20 cellular contexts compared by ENCODE assay signal in genomic region chr5:37740331-37741066, GRCh38.
DNase-seq lines count a peak whose midpoint lies in the region; ATAC-seq, FAIRE-seq and TF ChIP-seq lines count a peak whose summit lies in the region.
"Had no signal": no experiment of that assay in that cellular context is flagged by ENCODE, and none has a peak within 500 bp of the region (broad histone marks: within the 10 kb centered on the region; RNA-seq: fewer than 3 reads in every experiment).

No MANE protein-coding gene starts in this region.

- in situ Hi-C loops in HepG2 (cut with HindIII; ENCODE audit: extremely low pct_ligation_motif_present, low pct_unique_long_range_greater_than_20kb): no loop called here

- H3K4me1 ChIP-seq in liver (ENCODE audit: control insufficient read depth in 4 of 4, insufficient read depth in 4 of 4, low read length in 3 of 4) (peaks cover 0 to 11% (median 6%) of the 10 kb centered on the region in 4 donors), HepG2 (ENCODE audit: insufficient read depth, low read length) (no peaks in the 10 kb centered on the region), aorta (ENCODE audit: control insufficient read depth in 1 of 2, insufficient read depth in 2 of 2, low read length in 2 of 2) (peaks cover 2 to 3% of the 10 kb centered on the region in 2 donors), prostate gland (replicated peaks) (no peaks in the 10 kb centered on the region)

- H3K27ac ChIP-seq in liver (ENCODE audit: low read depth in 1 of 2, low read length in 2 of 2) (no peak overlapping the region), HepG2 (ENCODE audit: extremely low read length, insufficient read depth, low read length) (no peak overlapping the region), aorta (ENCODE audit: low read depth in 1 of 2, low read length in 2 of 2) (no peak overlapping the region), prostate gland (peak overlapping the region in 1 of 2 donors; percentile 40)

- no peak for ATAC-seq in HepG2
- ATAC-seq in aorta (ENCODE audit: low FRiP score): peak; percentile 27
- ATAC-seq: stimulated activated memory B cell treated with anti-CD40 and anti-IgM and Interleukin-4, amounts not matched to agents 10 μg/mL and 1 μg/mL and 100 μg/mL, for 72 hours had no signal

- H4K20me1 ChIP-seq in HepG2 (ENCODE audit: insufficient read depth, low read length): no peaks in the 10 kb centered on the region

- TF ChIP-seq POLR2A in HepG2 (IDR thresholded peaks at IDR 0.05; ENCODE audit: insufficient read depth in 1 of 2, low read depth in 2 of 2, low read length in 2 of 2) (no peak), prostate gland (IDR thresholded peaks at IDR 0.05) (no peak)

- no peak overlapping the region for H2AFZ ChIP-seq in HepG2 (ENCODE audit: low read length)

- H3K36me3 ChIP-seq in liver (ENCODE audit: control insufficient read depth in 4 of 4, insufficient read depth in 3 of 4, low read depth in 1 of 4, low read length in 3 of 4): no peaks in the 10 kb centered on the region
- peaks cover 0 to 3% of the 10 kb centered on the region in 2 experiments; a peak in 2 of 5 replicates for H3K36me3 ChIP-seq in HepG2 (replicated peaks in 1 of 2; ENCODE audit: control insufficient read depth in 1 of 2, insufficient read depth in 2 of 2, low read length in 2 of 2)
- no peaks in the 10 kb centered on the region for H3K36me3 ChIP-seq in aorta (ENCODE audit: control insufficient read depth in 1 of 2, insufficient read depth in 2 of 2, low read length in 1 of 2)
- no peaks in the 10 kb centered on the region for H3K36me3 ChIP-seq in prostate gland

- intact Hi-C loops in HepG2 (cut with micrococcal nuclease; ENCODE audit: unreplicated experiment) (no loop called here), aorta (cut with DNase I) (no loop called here), prostate gland (cut with DNase I) (no loop called here)

- H3K9ac ChIP-seq in liver (ENCODE audit: low read depth in 1 of 2, low read length in 2 of 2) (no peak overlapping the region), HepG2 (ENCODE audit: insufficient read depth, low read depth, low read length) (no peak overlapping the region)

- no peaks in the 10 kb centered on the region for H3K79me2 ChIP-seq in HepG2 (ENCODE audit: insufficient read depth, low read length)

- TF ChIP-seq CTCF in liver (IDR thresholded peaks at IDR 0.05; ENCODE audit: low read depth, low read length, missing input control) (no peak), HepG2 (CRISPR knock-in tag; IDR thresholded peaks at IDR 0.05) (no peak), prostate gland (IDR thresholded peaks at IDR 0.05) (no peak)

- no peak for FAIRE-seq in HepG2 (lab: Jason Lieb, UNC)
- FAIRE-seq: RCC 7860 had no signal

- H3K4me3 ChIP-seq in liver (ENCODE audit: low read depth in 1 of 3, low read length in 3 of 3) (no peak overlapping the region), HepG2 (replicated peaks in 1 of 3; ENCODE audit: insufficient read depth in 1 of 3, low read depth in 2 of 3, low read length in 3 of 3) (no peak overlapping the region), aorta (ENCODE audit: low read length in 2 of 2) (no peak overlapping the region), prostate gland (no peak overlapping the region)

- TF ChIP-seq RAD21 in liver (IDR thresholded peaks at IDR 0.05): no peak
- TF ChIP-seq RAD21 in HepG2 (CRISPR knock-in tag; IDR thresholded peaks at IDR 0.05): no peak

- CTCF ChIA-PET in HepG2 (lab: Yijun Ruan, JAX; ENCODE audit: low intra/inter-chr PET ratio, low total read pairs): no interaction called here

- no peaks in the 10 kb centered on the region for H3K27me3 ChIP-seq in liver (ENCODE audit: control insufficient read depth in 4 of 4, insufficient read depth in 4 of 4, low read length in 3 of 4)
- H3K27me3 ChIP-seq in HepG2 (ENCODE audit: control insufficient read depth in 1 of 2, insufficient read depth in 2 of 2, low read length in 2 of 2): no peaks in the 10 kb centered on the region
- no peaks in the 10 kb centered on the region for H3K27me3 ChIP-seq in aorta (ENCODE audit: control insufficient read depth in 1 of 2, insufficient read depth in 2 of 2, low read length in 1 of 2)
- no peaks in the 10 kb centered on the region for H3K27me3 ChIP-seq in prostate gland (replicated peaks; ENCODE audit: insufficient read depth)

- BruUV-seq in HepG2 (replicated peaks; lab: Mats Ljungman, UMichigan): no TSS peak

- POLR2A ChIA-PET in HepG2 (lab: Yijun Ruan, JAX): no interaction called here

- H3K9me3 ChIP-seq in liver (ENCODE audit: control insufficient read depth in 4 of 4, low read length in 3 of 4): no peaks in the 10 kb centered on the region
- no peaks in the 10 kb centered on the region for H3K9me3 ChIP-seq in HepG2 (ENCODE audit: low read length)
- H3K9me3 ChIP-seq in aorta (ENCODE audit: control insufficient read depth, low read length): no peaks in the 10 kb centered on the region
- H3K9me3 ChIP-seq in prostate gland: no peaks in the 10 kb centered on the region

- no peak overlapping the region for H3K4me2 ChIP-seq in HepG2 (ENCODE audit: low read depth, low read length)

- TF ChIP-seq EP300 in HepG2 (IDR thresholded peaks at IDR 0.05; ENCODE audit: low read depth in 2 of 2, low read length in 2 of 2) (no peak), HepG2 (CRISPR knock-in tag; IDR thresholded peaks at IDR 0.05; ENCODE audit: borderline replicate concordance) (no peak)

- no peak for DNase-seq in HepG2 (ENCODE audit: low spot score)
- peak; percentile 75 for DNase-seq in astrocyte of the hippocampus (ENCODE audit: low read depth, low spot score)
- DNase-seq in iris pigment epithelial cell (ENCODE audit: low read depth): peak; percentile 65
- no peak for DNase-seq in aorta
- DNase-seq in HUDEP-2 (lab: John Stamatoyannopoulos, UW; ENCODE audit: unreplicated experiment in 76 of 76): no peak
- no peak for DNase-seq in prostate gland (ENCODE audit: low spot score)
- DNase-seq in NCI-H2081 treated with DMSO at 0.1 percent for 48 hours (lab: John Stamatoyannopoulos, UW): no peak
- DNase-seq: activated CD4-positive, CD25-positive, alpha-beta regulatory T cell treated with anti-CD3 and anti-CD28 coated beads, Interleukin-2, amount 50 U/mL, for 72 hours; activated gamma-delta T cell; Calu3; effector memory CD4-positive, alpha-beta T cell; foreskin melanocyte; GDM1; mesendoderm; NCI-H1105; NCI-H774; T-helper 2 cell had no signal

TF ChIP-seq in liver, 16 proteins besides CTCF, POLR2A, EP300 and RAD21:
- TF ChIP-seq REST (IDR thresholded peaks at IDR 0.05): peak; percentile 24
- TF ChIP-seq HNF4A (conservative IDR thresholded peaks at IDR 0.05): no peak
- TF ChIP-seq FOXA1 (IDR thresholded peaks at IDR 0.05): no peak
- no peak for TF ChIP-seq FOXA2 (IDR thresholded peaks at IDR 0.05)
- TF ChIP-seq RXRA (IDR thresholded peaks at IDR 0.05): no peak

TF ChIP-seq in HepG2, 621 proteins besides CTCF, POLR2A, EP300 and RAD21:
- TF ChIP-seq SP4 (CRISPR knock-in tag; IDR thresholded peaks at IDR 0.05) (no peak), NFKBIZ (CRISPR knock-in tag; IDR thresholded peaks at IDR 0.05) (no peak), ZNF781 (CRISPR knock-in tag; IDR thresholded peaks at IDR 0.05; ENCODE audit: borderline replicate concordance, not compliant biosample characterization) (no peak), ZNF326 (CRISPR knock-in tag; IDR thresholded peaks at IDR 0.05; ENCODE audit: borderline replicate concordance) (no peak), PRMT3 (CRISPR knock-in tag; IDR thresholded peaks at IDR 0.05; ENCODE audit: borderline replicate concordance, low read depth) (no peak), KDM5B (CRISPR knock-in tag; IDR thresholded peaks at IDR 0.05; ENCODE audit: borderline replicate concordance) (no peak), NONO (IDR thresholded peaks at IDR 0.05) (no peak), NONO (CRISPR knock-in tag; conservative IDR thresholded peaks at IDR 0.05) (no peak), ZEB1 (IDR thresholded peaks at IDR 0.05; ENCODE audit: insufficient replicate concordance, low read depth) (no peak), ZNF850 (CRISPR knock-in tag; conservative IDR thresholded peaks at IDR 0.05) (no peak), IKZF4 (CRISPR knock-in tag; IDR thresholded peaks at IDR 0.05; ENCODE audit: borderline replicate concordance, low read depth, not compliant biosample characterization) (no peak)
- TF ChIP-seq, protein P1, sequence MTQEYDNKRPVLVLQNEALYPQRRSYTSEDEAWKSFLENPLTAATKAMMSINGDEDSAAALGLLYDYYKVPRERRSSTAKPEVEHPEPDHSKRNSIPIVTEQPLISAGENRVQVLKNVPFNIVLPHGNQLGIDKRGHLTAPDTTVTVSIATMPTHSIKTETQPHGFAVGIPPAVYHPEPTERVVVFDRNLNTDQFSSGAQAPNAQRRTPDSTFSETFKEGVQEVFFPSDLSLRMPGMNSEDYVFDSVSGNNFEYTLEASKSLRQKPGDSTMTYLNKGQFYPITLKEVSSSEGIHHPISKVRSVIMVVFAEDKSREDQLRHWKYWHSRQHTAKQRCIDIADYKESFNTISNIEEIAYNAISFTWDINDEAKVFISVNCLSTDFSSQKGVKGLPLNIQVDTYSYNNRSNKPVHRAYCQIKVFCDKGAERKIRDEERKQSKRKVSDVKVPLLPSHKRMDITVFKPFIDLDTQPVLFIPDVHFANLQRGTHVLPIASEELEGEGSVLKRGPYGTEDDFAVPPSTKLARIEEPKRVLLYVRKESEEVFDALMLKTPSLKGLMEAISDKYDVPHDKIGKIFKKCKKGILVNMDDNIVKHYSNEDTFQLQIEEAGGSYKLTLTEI (CRISPR knock-in tag; conservative IDR thresholded peaks at IDR 0.05): no peak

Comparison
In these comparisons a context has a peak if more than half of its experiments do, and no peak if none do; other contexts are left out.
1. DNase-seq: peak in astrocyte of the hippocampus (single experiment) and iris pigment epithelial cell (single experiment); none in HepG2 (single experiment), aorta (0 of 2), HUDEP-2 (0 of 76), prostate gland (single experiment) and NCI-H2081 treated with DMSO at 0.1 percent for 48 hours (single experiment).